19 cellular contexts compared by ENCODE assay signal in the genomic region with DNA sequence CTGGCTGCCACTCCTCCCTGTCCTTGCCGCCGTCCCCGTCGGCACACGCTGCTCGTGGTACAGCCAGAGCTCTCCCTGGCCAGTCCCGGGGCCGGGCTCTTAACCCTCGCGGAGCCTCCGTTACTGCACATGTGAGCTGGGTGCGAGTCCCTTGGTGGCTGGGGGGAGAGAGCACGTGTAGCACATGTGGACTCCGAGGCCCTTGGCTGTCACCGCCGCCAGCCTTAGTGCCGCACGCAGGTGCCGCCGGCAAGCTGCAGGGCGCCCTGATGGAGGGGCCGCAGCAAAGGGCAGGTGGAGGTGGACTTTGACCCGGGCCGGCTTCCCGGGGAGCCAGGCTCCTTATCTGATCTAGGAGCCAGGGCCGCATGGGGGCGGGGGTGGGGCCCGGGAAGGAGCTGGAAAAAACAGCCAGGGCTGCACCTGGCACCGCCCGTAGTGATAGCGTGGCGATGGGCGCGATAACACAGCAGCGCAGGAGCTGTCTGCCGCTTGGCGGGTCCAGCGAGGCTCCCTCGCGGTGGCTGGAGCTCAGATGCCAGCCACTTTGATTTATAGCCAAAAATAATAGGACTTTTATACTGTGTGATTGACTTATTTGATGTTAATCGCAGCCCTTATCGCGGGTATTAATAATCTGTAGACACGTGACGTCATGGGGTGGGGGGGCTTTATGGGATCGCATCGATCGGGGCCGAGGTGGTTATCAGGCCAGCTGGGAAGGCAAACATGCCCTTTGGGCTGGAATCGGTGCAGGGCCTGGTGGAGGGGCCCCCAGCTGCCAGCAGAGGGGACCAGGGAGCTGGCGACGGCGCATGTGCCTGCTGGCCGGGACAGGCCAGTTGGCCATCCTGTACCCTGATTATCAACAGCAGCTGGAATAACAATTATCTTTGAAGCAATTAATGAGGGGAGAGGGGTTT. TPM values are rescaled to one million over a fixed set of nuclear protein-coding genes. Genes with fewer than 3 reads are reported as not detected.
DNase-seq lines count a peak whose midpoint lies in the region; ATAC-seq, FAIRE-seq and TF ChIP-seq lines count a peak whose summit lies in the region.
"Had no signal": no experiment of that assay in that cellular context is flagged by ENCODE, and none has a peak within 500 bp of the region (broad histone marks: within the 10 kb centered on the region; RNA-seq: fewer than 3 reads in every experiment).

No MANE protein-coding gene starts in this region.

- H3K79me2 ChIP-seq in GM23338 (replicated peaks; ENCODE audit: insufficient read depth) (no peaks in the 10 kb centered on the region), H1 (ENCODE audit: control insufficient read depth in 1 of 2, insufficient read depth in 2 of 2, low read length in 2 of 2) (no peaks in the 10 kb centered on the region)

- H2AFZ ChIP-seq in GM23338 (no peak overlapping the region), H1 (ENCODE audit: low read length) (no peak overlapping the region)

- no peak for TF ChIP-seq EP300 in H1 (IDR thresholded peaks at IDR 0.05; ENCODE audit: borderline replicate concordance in 1 of 2, low read depth in 2 of 2, low read length in 2 of 2)

- H3K9ac ChIP-seq in H1 (replicated peaks in 1 of 4; ENCODE audit: extremely low read depth in 1 of 4, low read depth in 3 of 4, low read length in 3 of 4) = no peak overlapping the region

- no peak overlapping the region for H2AK5ac ChIP-seq in H1 (ENCODE audit: low read depth, low read length)

- TF ChIP-seq POLR2A in Peyer's patch (IDR thresholded peaks at IDR 0.05) (no peak), H1 (IDR thresholded peaks at IDR 0.05; ENCODE audit: control extremely low read depth in 1 of 2, low read depth in 2 of 2, low read length in 2 of 2) (no peak)

- no peaks in the 10 kb centered on the region for H3K27me3 ChIP-seq in GM23338 (ENCODE audit: insufficient read depth)
- no peaks in the 10 kb centered on the region for H3K27me3 ChIP-seq in Peyer's patch
- no peaks in the 10 kb centered on the region for H3K27me3 ChIP-seq in H1 (replicated peaks in 1 of 4; ENCODE audit: control insufficient read depth in 3 of 4, extremely low read depth in 1 of 4, insufficient read depth in 3 of 4, low read length in 3 of 4)
- H3K27me3 ChIP-seq in tibial artery = no peaks in the 10 kb centered on the region
- H3K27me3 ChIP-seq: ascending aorta, upper lobe of left lung had no signal

- H3K36me3 Mint-ChIP-seq in GM23338 (ENCODE audit: low read depth) (no peaks in the 10 kb centered on the region), progenitor cell of endocrine pancreas (ENCODE audit: insufficient read depth) (peaks cover 20% of the 10 kb centered on the region)
- H3K36me3 Mint-ChIP-seq: activated naive CD4-positive, alpha-beta T cell treated with anti-CD3 and anti-CD28 coated beads, Interleukin-2, amount 50 U/mL, for 24 hours had no signal

- H3K18ac ChIP-seq in H1 (ENCODE audit: extremely low read depth, low read length) = no peak overlapping the region

- H3K4me3 Mint-ChIP-seq in GM23338 (no peak overlapping the region), progenitor cell of endocrine pancreas (ENCODE audit: low read depth) (peak overlapping the region; percentile 44)
- H3K4me3 Mint-ChIP-seq: activated CD4-positive, alpha-beta memory T cell treated with anti-CD3 and anti-CD28 coated beads, Interleukin-2, amount 10 ng/mL, durations not matched to agents 7 days and 5 days; activated naive CD4-positive, alpha-beta T cell treated with anti-CD3 and anti-CD28 coated beads, Interleukin-2, amount 50 U/mL, for 24 hours had no signal

- H4K8ac ChIP-seq in H1 (ENCODE audit: extremely low read depth, insufficient read depth, low read length) = no peak overlapping the region

- peaks cover 7% of the 10 kb centered on the region for H3K27me3 Mint-ChIP-seq in GM23338 (ENCODE audit: insufficient read depth, low read depth, poor library complexity)
- H3K27me3 Mint-ChIP-seq in progenitor cell of endocrine pancreas = no peaks in the 10 kb centered on the region
- H3K27me3 Mint-ChIP-seq: activated CD4-positive, alpha-beta memory T cell treated with anti-CD3 and anti-CD28 coated beads, Interleukin-2, amount 10 ng/mL, durations not matched to agents 7 days and 5 days; activated naive CD4-positive, alpha-beta T cell treated with anti-CD3 and anti-CD28 coated beads, Interleukin-2, amount 50 U/mL, for 24 hours had no signal

- H3K9me3 Mint-ChIP-seq in GM23338 (no peaks in the 10 kb centered on the region), progenitor cell of endocrine pancreas (ENCODE audit: low read depth) (no peaks in the 10 kb centered on the region)
- H3K9me3 Mint-ChIP-seq: activated CD4-positive, alpha-beta memory T cell treated with anti-CD3 and anti-CD28 coated beads, Interleukin-2, amount 10 ng/mL, durations not matched to agents 7 days and 5 days; activated naive CD4-positive, alpha-beta T cell treated with anti-CD3 and anti-CD28 coated beads, Interleukin-2, amount 50 U/mL, for 24 hours had no signal

- H4K91ac ChIP-seq in H1 (replicated peaks; ENCODE audit: insufficient read length, low read length) = no peak overlapping the region

- 91% methylated on average over 47 of the region's 54 CpGs; no CpG with 5 or more reads in 1 of the 2 experiments for WGBS in H1 (ENCODE audit: extremely low coverage in 1 of 2, insufficient coverage in 1 of 2, insufficient read length in 1 of 2, insufficient replicate concordance in 2 of 2, low coverage in 1 of 2, low lambda C conversion rate in 2 of 2, missing lambda C conversion rate in 1 of 2), 2 experiments

- no peak for DNase-seq in GM23338 (ENCODE audit: low spot score)
- peak in 2 of 3 donors; percentile 94 to 99 for DNase-seq in Peyer's patch
- DNase-seq in H1 (ENCODE audit: low read depth in 1 of 2, low spot score in 2 of 2) = no peak
- DNase-seq in progenitor cell of endocrine pancreas (ENCODE audit: low spot score, unreplicated experiment) = peak; percentile 76
- DNase-seq in tibial artery = no peak
- no peak for DNase-seq in stimulated activated CD4-positive, alpha-beta T cell treated with anti-CD3 and anti-CD28 coated beads, Interleukin-2, amount 100 ng/mL, for 24 hours
- DNase-seq: activated CD4-positive, alpha-beta memory T cell treated with anti-CD3 and anti-CD28 coated beads, Interleukin-2, amount 10 ng/mL, durations not matched to agents 7 days and 5 days; activated T-cell treated with anti-CD3 and anti-CD28 coated beads, Interleukin-2, amount 50 U/mL, for 1 hour; NCI-H2081; sigmoid colon; stimulated activated naive CD8-positive, alpha-beta T cell treated with anti-CD3 and anti-CD28 coated beads, Interleukin-15, Interleukin-2, amounts not matched to agents 100 U/mL and 50 U/mL, for 24 hours; T-helper 2 cell; upper lobe of left lung had no signal

- H3K23me2 ChIP-seq in H1 (ENCODE audit: low read depth, low read length) = no peaks in the 10 kb centered on the region

- H3K4ac ChIP-seq in H1 (replicated peaks; ENCODE audit: insufficient read length, low read depth, low read length) = no peak overlapping the region

- TF ChIP-seq CTCF in GM23338 (conservative IDR thresholded peaks at IDR 0.05; ENCODE audit: low read depth in 2 of 2) (0 out of 4 replicates have a peak, but pooled peaks of 1 of the 2 experiments have one; percentile 16), Peyer's patch (IDR thresholded peaks at IDR 0.05) (peak in 2 of 6 experiments; percentile 25 to 32), H1 (IDR thresholded peaks at IDR 0.05; ENCODE audit: control extremely low read depth in 1 of 3, insufficient read depth in 1 of 3, low read depth in 1 of 3, low read length in 3 of 3) (peak; percentile 10 to 36 (median 31); a peak in 3 of 4 replicates), progenitor cell of endocrine pancreas (IDR thresholded peaks at IDR 0.05; ENCODE audit: unreplicated experiment) (peak; percentile 51), tibial artery (IDR thresholded peaks at IDR 0.05) (no peak)

- no peak for FAIRE-seq in H1 (lab: Jason Lieb, UNC)
- FAIRE-seq: G401.6 had no signal

- H3K14ac ChIP-seq in H1 (ENCODE audit: insufficient read length) = no peak overlapping the region

- POLR2A ChIA-PET in H1 (lab: Charles Lee; ENCODE audit: partially characterized antibody) = interaction anchor here (0.6 to 1.6 kb wide), 3 partner anchors 20 to 81 kb away, joined by 3 to 4 read pairs (median 3); no protein-coding TSS in a partner anchor

- no peak overlapping the region for H2BK20ac ChIP-seq in H1 (ENCODE audit: low read length)

- no peaks in the 10 kb centered on the region for H4K20me1 ChIP-seq in GM23338 (replicated peaks; ENCODE audit: insufficient read depth)
- peaks cover 0 to 4% of the 10 kb centered on the region in 2 experiments for H4K20me1 ChIP-seq in H1 (replicated peaks in 1 of 2; ENCODE audit: control insufficient read depth in 1 of 2, insufficient read depth in 2 of 2, low read length in 2 of 2)

- H3K4me3 ChIP-seq in GM23338 (no peak overlapping the region), Peyer's patch (no peak overlapping the region), H1 (ENCODE audit: extremely low read depth in 1 of 4, insufficient read depth in 2 of 4, low read depth in 3 of 4, low read length in 4 of 4) (no peak overlapping the region), tibial artery (no peak overlapping the region)
- H3K4me3 ChIP-seq: ascending aorta, sigmoid colon, upper lobe of left lung had no signal

- H3K9me3 ChIP-seq in Peyer's patch (no peaks in the 10 kb centered on the region), H1 (ENCODE audit: insufficient read depth in 2 of 2, low read depth in 1 of 2, low read length in 1 of 2) (no peaks in the 10 kb centered on the region), tibial artery (no peaks in the 10 kb centered on the region)
- H3K9me3 ChIP-seq: ascending aorta, sigmoid colon, upper lobe of left lung had no signal

- TF ChIP-seq RAD21 in H1 (IDR thresholded peaks at IDR 0.05 in 1 of 2, conservative IDR thresholded peaks at IDR 0.05 in 1 of 2; ENCODE audit: low read depth in 2 of 2, low read length in 2 of 2) = peak in 1 of 2 experiments; percentile 15; a peak in 2 of 4 replicates

- no peak overlapping the region for H3K27ac Mint-ChIP-seq in GM23338
- H3K27ac Mint-ChIP-seq in progenitor cell of endocrine pancreas = peak overlapping the region; percentile 93
- H3K27ac Mint-ChIP-seq: activated CD4-positive, alpha-beta memory T cell treated with anti-CD3 and anti-CD28 coated beads, Interleukin-2, amount 10 ng/mL, durations not matched to agents 7 days and 5 days; activated naive CD4-positive, alpha-beta T cell treated with anti-CD3 and anti-CD28 coated beads, Interleukin-2, amount 50 U/mL, for 24 hours had no signal

- H3K27ac ChIP-seq in GM23338 (ENCODE audit: low read depth) = no peak overlapping the region
- H3K27ac ChIP-seq in Peyer's patch = peak overlapping the region in 3 of 4 donors; percentile 22 to 86 (median 75)
- H3K27ac ChIP-seq in H1 (ENCODE audit: low read depth, low read length) = no peak overlapping the region
- no peak overlapping the region for H3K27ac ChIP-seq in tibial artery
- H3K27ac ChIP-seq: ascending aorta, sigmoid colon, upper lobe of left lung had no signal

- ATAC-seq in GM23338 = peak; percentile 35
- no peak for ATAC-seq in GM21360 (IDR thresholded peaks at IDR 0.05; ENCODE audit: unreplicated experiment)
- ATAC-seq in GM21447 (IDR thresholded peaks at IDR 0.05; ENCODE audit: unreplicated experiment) = no peak
- ATAC-seq: Right ventricle myocardium inferior; stimulated activated naive CD8-positive, alpha-beta T cell treated with anti-CD3 and anti-CD28 coated beads, Interleukin-15, Interleukin-2, amounts not matched to agents 100 U/mL and 50 U/mL, for 24 hours had no signal

- no peak overlapping the region for H2BK5ac ChIP-seq in H1 (ENCODE audit: low read depth, low read length)

- no peaks in the 10 kb centered on the region for H3K36me3 ChIP-seq in GM23338 (ENCODE audit: insufficient read depth)
- H3K36me3 ChIP-seq in Peyer's patch = peaks cover 0 to 8% (median 0%) of the 10 kb centered on the region in 3 donors
- no peaks in the 10 kb centered on the region; a peak in 1 of 8 replicates for H3K36me3 ChIP-seq in H1 (ENCODE audit: control insufficient read depth in 2 of 4, insufficient read depth in 4 of 4, low read length in 3 of 4)
- H3K36me3 ChIP-seq in tibial artery = no peaks in the 10 kb centered on the region
- H3K36me3 ChIP-seq: ascending aorta, sigmoid colon had no signal

- H2BK15ac ChIP-seq in H1 (ENCODE audit: low read length) = no peak overlapping the region

- H3K4me2 ChIP-seq in GM23338 (no peak overlapping the region), H1 (ENCODE audit: insufficient read depth in 1 of 2, low read depth in 2 of 2, low read length in 2 of 2) (no peak overlapping the region)

- no peak overlapping the region for H2BK12ac ChIP-seq in H1 (ENCODE audit: low read depth, low read length)

- no peaks in the 10 kb centered on the region; the same call in 1 of the 2 replicates for H3K79me1 ChIP-seq in H1 (ENCODE audit: low read depth, low read length)

- H3K4me1 ChIP-seq in GM23338 (ENCODE audit: insufficient read depth) (no peaks in the 10 kb centered on the region), Peyer's patch (peaks cover 0 to 45% (median 7%) of the 10 kb centered on the region in 4 donors), H1 (replicated peaks in 1 of 4; ENCODE audit: control insufficient read depth in 3 of 4, insufficient read depth in 4 of 4, low read length in 3 of 4) (peaks cover 0 to 2% (median 0%) of the 10 kb centered on the region in 4 experiments; a peak in 1 of 7 replicates), tibial artery (no peaks in the 10 kb centered on the region)
- H3K4me1 ChIP-seq: ascending aorta, sigmoid colon, upper lobe of left lung had no signal

- CTCF ChIA-PET in H1 (lab: Charles Lee; ENCODE audit: partially characterized antibody) = interaction anchor here (0.8 to 3.5 kb wide), 14 partner anchors 8 to 72 kb away, joined by 3 to 19 read pairs (median 7); a partner anchor contains a TSS

- intact Hi-C loops in tibial artery (cut with DNase I; ENCODE audit: low total_unique reads) = no loop called here

- H3K23ac ChIP-seq in H1 (ENCODE audit: insufficient read length) = no peak overlapping the region

- no peak overlapping the region for H2BK120ac ChIP-seq in H1 (replicated peaks; ENCODE audit: low read depth, low read length)

- no peak overlapping the region for H4K5ac ChIP-seq in H1 (ENCODE audit: insufficient read length, low read depth, low read length)

- H3K9me2 ChIP-seq in GM23338 (ENCODE audit: insufficient read depth) = no peaks in the 10 kb centered on the region

- no peak overlapping the region for H3K56ac ChIP-seq in H1 (replicated peaks; ENCODE audit: insufficient read length, low read depth, low read length)

- H3K4me1 Mint-ChIP-seq in GM23338 (no peaks in the 10 kb centered on the region; the same call in 1 of the 3 replicates), progenitor cell of endocrine pancreas (ENCODE audit: low read depth) (peaks cover 33% of the 10 kb centered on the region)
- H3K4me1 Mint-ChIP-seq: activated CD4-positive, alpha-beta memory T cell treated with anti-CD3 and anti-CD28 coated beads, Interleukin-2, amount 10 ng/mL, durations not matched to agents 7 days and 5 days had no signal

- no peaks in the 10 kb centered on the region for H3F3A ChIP-seq in GM23338 (replicated peaks; ENCODE audit: low read depth)

RNA-seq across cellular contexts. Expression of a gene that starts 35.1 kb away (rescaled TPM):
- 2.2 and 2.4 TPM in 2 replicates for total RNA-seq in GM23338 (2014; rRNA removed; shearing (Covaris generic))
- polyA plus RNA-seq in GM23338 (2016; fragmentation: Nextera tagmentation; extraction: Ambion mirVana) (0.53 and 0.61 TPM in 2 replicates), H1 (2011; rRNA removed) (0.74 and 1.4 TPM in 2 replicates)
- total RNA-seq in Peyer's patch (1 to 10 TPM; 3.0 to 7.9 (median 4.9) TPM), progenitor cell of endocrine pancreas (88.5 and 90.6 TPM in 2 replicates)
- 3.4 and 4.8 TPM in 2 replicates for total RNA-seq in H1 (2021; fragmentation: NEBNext Ultra II Directional; extraction: Animal tissue kit (Norgen Biotek cat#: 25700))
- 1.1 TPM for polyA plus RNA-seq in H1 (2011; cell fraction: cytosol; rRNA removed)
- 3.6 TPM for polyA plus RNA-seq in H1 (2011; cell fraction: nucleus; rRNA removed)
- polyA plus RNA-seq in H1 (2012, experiment 1 of 2) = 1.5 to 3.3 TPM (median 1.9 TPM) in 4 replicates
- polyA plus RNA-seq in H1 (2012, experiment 2 of 2) = 1.00 TPM
- 3.1 TPM for polyA plus RNA-seq in H1 (2013, experiment 1 of 2)
- 2.9 TPM for polyA plus RNA-seq in H1 (2013, experiment 2 of 2)
- 0.29 and 0.57 TPM in 2 replicates for polyA minus RNA-seq in H1 (2011; rRNA and poly(A)+ RNA removed)
- polyA minus RNA-seq in H1 (2011; cell fraction: cytosol; rRNA and poly(A)+ RNA removed) = 2.8 TPM
- 3.3 TPM for polyA minus RNA-seq in H1 (2011; cell fraction: nucleus; rRNA and poly(A)+ RNA removed)

Comparison
In these comparisons a context has a peak if more than half of its experiments do, and no peak if none do; other contexts are left out.
1. DNase-seq: peak in Peyer's patch (2 of 3) and progenitor cell of endocrine pancreas (single experiment); none in GM23338 (single experiment), H1 (0 of 2), tibial artery (0 of 2) and stimulated activated CD4-positive, alpha-beta T cell treated with anti-CD3 and anti-CD28 coated beads, Interleukin-2, amount 100 ng/mL, for 24 hours (0 of 2).
2. H3K27ac ChIP-seq: peak in Peyer's patch (3 of 4); none in GM23338 (single experiment), H1 (single experiment) and tibial artery (0 of 2).
3. CTCF ChIP-seq: peak in H1 (3 of 3) and progenitor cell of endocrine pancreas (single experiment); none in tibial artery (0 of 2).
4. RNA of a gene that starts 35.1 kb away (total RNA-seq): 88.5 to 90.6 TPM in progenitor cell of endocrine pancreas; 3.0 to 7.9 TPM in Peyer's patch, 3.4 to 4.8 TPM in H1 and 2.2 to 2.4 TPM in GM23338; every median in the first group is over 10 times any median in the second.